ENCODE assay signal across 9 cellular contexts in the genomic region with DNA sequence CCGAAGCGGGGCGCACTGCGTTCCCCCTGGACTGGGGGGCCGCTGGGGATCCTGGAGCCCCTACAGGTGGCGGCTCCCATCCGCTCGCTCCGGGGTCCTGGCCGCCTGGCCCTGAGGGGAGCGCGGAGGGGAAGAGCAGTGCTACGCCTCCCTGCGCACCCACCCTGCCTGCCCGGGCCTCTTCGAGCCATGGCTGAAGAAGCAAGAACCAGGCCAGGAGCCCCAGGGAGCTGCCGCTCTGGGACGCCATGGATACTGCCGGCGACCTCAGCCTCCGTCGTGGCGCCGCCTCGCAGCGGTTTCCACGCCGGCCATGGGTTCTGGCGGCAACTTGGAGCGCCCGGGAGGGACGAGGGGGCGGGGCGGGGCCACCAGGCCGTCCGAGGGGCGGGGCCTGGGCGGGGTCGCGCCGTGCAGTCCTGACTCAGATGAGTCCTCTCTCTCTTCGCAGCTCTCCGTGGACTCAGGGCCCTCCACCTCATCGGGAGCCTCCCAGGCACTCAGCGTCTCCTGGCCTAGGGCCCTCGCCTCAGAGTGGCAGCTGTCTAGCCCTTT. TPM values are rescaled to one million over a fixed set of nuclear protein-coding genes. Genes with fewer than 3 reads are reported as not detected.
DNase-seq lines count a peak whose midpoint lies in the region; ATAC-seq, FAIRE-seq and TF ChIP-seq lines count a peak whose summit lies in the region.
"Had no signal": no experiment of that assay in that cellular context is flagged by ENCODE, and none has a peak within 500 bp of the region (broad histone marks: within the 10 kb centered on the region; RNA-seq: fewer than 3 reads in every experiment).

No MANE protein-coding gene starts in this region.

- H3K27ac Mint-ChIP-seq in activated naive CD8-positive, alpha-beta T cell: no peak overlapping the region

- H3K27me3 Mint-ChIP-seq in activated naive CD8-positive, alpha-beta T cell: peaks cover 6% of the 10 kb centered on the region

- WGBS in right cardiac atrium: 9% methylated on average over 46 of the region's 46 CpGs

- no peak for FAIRE-seq in GM12892 (lab: Jason Lieb, UNC)

- TF ChIP-seq POLR2A in GM12892 (IDR thresholded peaks at IDR 0.05; ENCODE audit: low read depth, low read length): no peak

- peak overlapping the region; percentile 13 for H3K4me3 ChIP-seq in RWPE2 (ENCODE audit: severe bottlenecking)
- H3K4me3 ChIP-seq in right cardiac atrium (ENCODE audit: low read length): peak overlapping the region; percentile 1
- peak overlapping the region; percentile 45 for H3K4me3 ChIP-seq in skeletal muscle satellite cell (ENCODE audit: low read length)
- H3K4me3 ChIP-seq: SJSA1 had no signal

- peak overlapping the region; percentile 80 for H3K4me3 Mint-ChIP-seq in activated naive CD8-positive, alpha-beta T cell

- H3K27me3 ChIP-seq in RWPE2 (ENCODE audit: insufficient read depth, poor library complexity, severe bottlenecking): no peaks in the 10 kb centered on the region
- H3K27me3 ChIP-seq in right cardiac atrium (ENCODE audit: control insufficient read depth, insufficient read depth): no peaks in the 10 kb centered on the region
- H3K27me3 ChIP-seq in skeletal muscle satellite cell (ENCODE audit: control insufficient read depth, insufficient read depth, low read length): peaks cover 42% of the 10 kb centered on the region
- H3K27me3 ChIP-seq: SJSA1 had no signal

- H3K36me3 ChIP-seq in RWPE2 (ENCODE audit: low read depth) (no peaks in the 10 kb centered on the region), skeletal muscle satellite cell (ENCODE audit: insufficient read depth, low read length) (no peaks in the 10 kb centered on the region)
- H3K36me3 ChIP-seq: SJSA1 had no signal

- H3K9me3 ChIP-seq in RWPE2 (ENCODE audit: severe bottlenecking): no peaks in the 10 kb centered on the region
- H3K9me3 ChIP-seq in right cardiac atrium (ENCODE audit: control insufficient read depth, low read length): no peaks in the 10 kb centered on the region
- H3K9me3 ChIP-seq in skeletal muscle satellite cell (replicated peaks; ENCODE audit: low read length): no peaks in the 10 kb centered on the region
- H3K9me3 ChIP-seq: SJSA1 had no signal

- H3K4me1 ChIP-seq in RWPE2 (ENCODE audit: insufficient read depth, poor library complexity, severe bottlenecking) (no peaks in the 10 kb centered on the region), right cardiac atrium (ENCODE audit: control insufficient read depth, insufficient read depth, low read length) (no peaks in the 10 kb centered on the region), skeletal muscle satellite cell (ENCODE audit: control insufficient read depth, insufficient read depth, low read length) (peaks cover 5% of the 10 kb centered on the region)
- H3K4me1 ChIP-seq: SJSA1 had no signal

- ATAC-seq in RWPE2 (ENCODE audit: low read depth) (peak; percentile 96), right cardiac atrium (peak; percentile 94 to 98), GM19328 (IDR thresholded peaks at IDR 0.05; ENCODE audit: unreplicated experiment) (no peak)

- H3K4me1 Mint-ChIP-seq in activated naive CD8-positive, alpha-beta T cell (ENCODE audit: low read depth): peaks cover 7% of the 10 kb centered on the region

- TF ChIP-seq CTCF in RWPE2 (IDR thresholded peaks at IDR 0.05; ENCODE audit: poor library complexity, severe bottlenecking): no peak

- intact Hi-C loops in right cardiac atrium (cut with DNase I): no loop called here

- no peak overlapping the region for H3K9ac ChIP-seq in skeletal muscle satellite cell (ENCODE audit: low read depth, low read length)

- no peak overlapping the region for H3K27ac ChIP-seq in RWPE2 (ENCODE audit: poor library complexity, severe bottlenecking)
- no peak overlapping the region for H3K27ac ChIP-seq in right cardiac atrium (ENCODE audit: low read length)
- H3K27ac ChIP-seq: SJSA1 had no signal

- H3K4me2 ChIP-seq in skeletal muscle satellite cell (ENCODE audit: low read length): peak overlapping the region; percentile 77

- DNase-seq in GM12892 (ENCODE audit: insufficient read length) (peak; percentile 48), RWPE2 (ENCODE audit: low spot score) (peak; percentile 69), right cardiac atrium (peak; percentile 84 to 94 (median 90)), MV-4-11 (lab: John Stamatoyannopoulos, UW) (no peak), C1 segment of cervical spinal cord (lab: John Stamatoyannopoulos, UW) (no peak)

- H3K36me3 Mint-ChIP-seq in activated naive CD8-positive, alpha-beta T cell: no peaks in the 10 kb centered on the region

- H3K9me3 Mint-ChIP-seq in activated naive CD8-positive, alpha-beta T cell (ENCODE audit: low read depth): no peaks in the 10 kb centered on the region

RNA-seq across cellular contexts. Expression of a gene that starts 50.9 kb away (rescaled TPM):
- polyA plus RNA-seq in GM12892 (2012; ENCODE audit: missing spikeins): 0.47 TPM
- total RNA-seq in right cardiac atrium: 100 to 1,000 TPM in 3 of 4 donors, 10 to 100 TPM in 1; 42.7 to 442 (median 293) TPM
- polyA plus RNA-seq in right cardiac atrium: 1,012 TPM
- total RNA-seq in skeletal muscle satellite cell (2012; rRNA removed): not detected in 2 replicates
- total RNA-seq: SJSA1 had no signal

Comparison
In these comparisons a context has a peak if more than half of its experiments do, and no peak if none do; other contexts are left out.
1. DNase-seq: peak in GM12892 (single experiment), RWPE2 (single experiment) and right cardiac atrium (3 of 3); none in MV-4-11 (single experiment) and C1 segment of cervical spinal cord (0 of 14).
2. Peak in every context shown above with its lines, with median percentiles within 50 percentile points of each other: H3K4me3 ChIP-seq.